In genomic region chr20:63797175-63797574, GRCh38 we compare ENCODE assay signal across 1 cellular context. TPM values are rescaled to one million over a fixed set of nuclear protein-coding genes. Genes with fewer than 3 reads are reported as not detected.
"Had no signal": no experiment of that assay in that cellular context is flagged by ENCODE, and none has a peak within 500 bp of the region (broad histone marks: within the 10 kb centered on the region; RNA-seq: fewer than 3 reads in every experiment).

No MANE protein-coding gene starts in this region.

RNA-seq across cellular contexts. Expression of gene ZBTB46, which starts 33.9 kb away (rescaled TPM):
- total RNA-seq: activated CD4-positive, alpha-beta T cell treated with anti-CD3 and anti-CD28 coated beads, Interleukin-2, amount 10 ng/mL, durations not matched to agents 7 days and 5 days had no signal
